In the genomic region with DNA sequence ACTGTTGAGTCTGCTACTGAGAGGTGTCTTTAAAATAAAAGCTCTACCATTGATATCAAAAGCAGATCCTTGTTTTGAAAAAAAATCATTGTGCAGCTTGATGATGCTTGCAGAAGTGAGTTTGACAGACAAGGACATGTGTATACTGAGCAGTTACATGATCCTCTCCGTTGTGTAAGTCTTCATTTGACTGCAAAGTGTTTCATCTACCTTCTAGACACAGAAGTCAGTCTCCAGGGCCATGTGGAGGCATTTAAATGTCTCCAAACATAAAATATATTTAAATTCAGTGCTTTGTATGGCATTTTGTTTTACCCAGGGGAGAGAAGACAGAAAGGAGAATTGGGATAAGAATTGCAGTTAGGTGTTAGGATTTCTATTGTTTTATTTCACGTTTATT, we compare ENCODE assay signal across 11 cellular contexts.
DNase-seq lines count a peak whose midpoint lies in the region; ATAC-seq, FAIRE-seq and TF ChIP-seq lines count a peak whose summit lies in the region.
"Had no signal": no experiment of that assay in that cellular context is flagged by ENCODE, and none has a peak within 500 bp of the region (broad histone marks: within the 10 kb centered on the region; RNA-seq: fewer than 3 reads in every experiment).

No MANE protein-coding gene starts in this region.

- DNase-seq in right lobe of liver = no peak
- DNase-seq in HepG2 (ENCODE audit: low spot score) = no peak
- DNase-seq in left ventricle myocardium superior = no peak
- DNase-seq in GM13977 (ENCODE audit: low spot score) = no peak
- DNase-seq in CD4-positive, alpha-beta T cell = no peak

- no peaks in the 10 kb centered on the region for H3K36me3 ChIP-seq in right lobe of liver
- no peaks in the 10 kb centered on the region for H3K36me3 ChIP-seq in HepG2 (replicated peaks in 1 of 2; ENCODE audit: control insufficient read depth in 1 of 2, insufficient read depth in 2 of 2, low read length in 2 of 2)
- peaks cover 15% of the 10 kb centered on the region for H3K36me3 ChIP-seq in rectal smooth muscle tissue (ENCODE audit: control insufficient read depth, insufficient read depth, low read length)

- ATAC-seq in right lobe of liver = no peak
- no peak for ATAC-seq in HepG2
- ATAC-seq in left ventricle myocardium superior = peak; percentile 11
- no peak for ATAC-seq in HG02759 (IDR thresholded peaks at IDR 0.05; ENCODE audit: unreplicated experiment)
- no peak for ATAC-seq in CD4-positive, alpha-beta T cell (ENCODE audit: poor library complexity)
- ATAC-seq in HG03439 (IDR thresholded peaks at IDR 0.05; ENCODE audit: unreplicated experiment) = no peak

- H3K27me3 ChIP-seq in right lobe of liver (no peaks in the 10 kb centered on the region), HepG2 (ENCODE audit: control insufficient read depth in 1 of 2, insufficient read depth in 2 of 2, low read length in 2 of 2) (peaks cover 0 to 18% of the 10 kb centered on the region in 2 experiments; a peak in 2 of 5 replicates), rectal smooth muscle tissue (ENCODE audit: control insufficient read depth, insufficient read depth, low read length) (no peaks in the 10 kb centered on the region)
- H3K27me3 ChIP-seq in CD4-positive, alpha-beta T cell (ENCODE audit: control insufficient read depth, insufficient read depth, low read length) = no peaks in the 10 kb centered on the region

- TF ChIP-seq CTCF in right lobe of liver (IDR thresholded peaks at IDR 0.05) = no peak
- TF ChIP-seq CTCF in HepG2 (CRISPR knock-in tag; IDR thresholded peaks at IDR 0.05) = no peak
- no peak for TF ChIP-seq CTCF in GM13977 (IDR thresholded peaks at IDR 0.05; ENCODE audit: extremely low read depth, insufficient read depth, missing control alignments)
- TF ChIP-seq CTCF in CD4-positive, alpha-beta T cell (IDR thresholded peaks at IDR 0.05) = no peak

- POLR2A ChIA-PET in HepG2 (lab: Yijun Ruan, JAX) = no interaction called here
- POLR2A ChIA-PET in CD4-positive, alpha-beta T cell (lab: Charles Lee) = no interaction called here

- H4K20me1 ChIP-seq in HepG2 (ENCODE audit: insufficient read depth, low read length) = no peaks in the 10 kb centered on the region

- H3K4me3 ChIP-seq in right lobe of liver = peak overlapping the region in 2 of 3 donors; percentile 3
- H3K4me3 ChIP-seq in HepG2 (replicated peaks in 1 of 3; ENCODE audit: insufficient read depth in 1 of 3, low read depth in 2 of 3, low read length in 3 of 3) = no peak overlapping the region
- H3K4me3 ChIP-seq in rectal smooth muscle tissue (ENCODE audit: low read length) = peak overlapping the region; percentile 40

- TF ChIP-seq POLR2A in right lobe of liver (IDR thresholded peaks at IDR 0.05) (no peak), HepG2 (IDR thresholded peaks at IDR 0.05; ENCODE audit: insufficient read depth in 1 of 2, low read depth in 2 of 2, low read length in 2 of 2) (no peak)

- H3K4me3 Mint-ChIP-seq in CD4-positive, alpha-beta T cell = no peak overlapping the region
- H3K4me3 Mint-ChIP-seq: memory B cell, type B pancreatic cell had no signal

- H3K27ac ChIP-seq in right lobe of liver (peak overlapping the region; percentile 32 to 38 (median 37)), HepG2 (ENCODE audit: extremely low read length, insufficient read depth, low read length) (no peak overlapping the region), rectal smooth muscle tissue (ENCODE audit: low read depth, low read length) (peak overlapping the region; percentile 94)
- no peak overlapping the region for H3K27ac ChIP-seq in CD4-positive, alpha-beta T cell (ENCODE audit: low read depth, low read length)
- H3K27ac ChIP-seq: parathyroid adenoma had no signal

- H3K9me3 ChIP-seq in right lobe of liver (no peaks in the 10 kb centered on the region), HepG2 (ENCODE audit: low read length) (no peaks in the 10 kb centered on the region)
- no peaks in the 10 kb centered on the region for H3K9me3 ChIP-seq in CD4-positive, alpha-beta T cell (ENCODE audit: control insufficient read depth, low read length)

- H3K9me3 Mint-ChIP-seq in CD4-positive, alpha-beta T cell = no peaks in the 10 kb centered on the region
- H3K9me3 Mint-ChIP-seq: memory B cell, type B pancreatic cell had no signal

- TF ChIP-seq RAD21 in HepG2 (CRISPR knock-in tag; IDR thresholded peaks at IDR 0.05) = no peak

- H3K4me1 Mint-ChIP-seq in CD4-positive, alpha-beta T cell (ENCODE audit: low read depth) = no peaks in the 10 kb centered on the region

- no peaks in the 10 kb centered on the region for H3K27me3 Mint-ChIP-seq in CD4-positive, alpha-beta T cell
- H3K27me3 Mint-ChIP-seq: type B pancreatic cell had no signal

- WGBS in right lobe of liver (ENCODE audit: insufficient coverage, low coverage, low lambda C conversion rate, missing lambda C conversion rate) = 45% methylated on average over 2 of the region's 2 CpGs
- WGBS in HepG2 (ENCODE audit: low lambda C conversion rate) = 4% methylated on average over 2 of the region's 2 CpGs

- no peaks in the 10 kb centered on the region for H3K79me2 ChIP-seq in HepG2 (ENCODE audit: insufficient read depth, low read length)
- H3K79me2 ChIP-seq: parathyroid adenoma had no signal

- H3K4me1 ChIP-seq in right lobe of liver = peaks cover 0 to 5% (median 0%) of the 10 kb centered on the region in 4 donors
- no peaks in the 10 kb centered on the region for H3K4me1 ChIP-seq in HepG2 (ENCODE audit: insufficient read depth, low read length)
- H3K4me1 ChIP-seq in rectal smooth muscle tissue (ENCODE audit: control insufficient read depth, insufficient read depth, low read length) = peaks cover 29% of the 10 kb centered on the region
- H3K4me1 ChIP-seq: parathyroid adenoma had no signal

- CTCF ChIA-PET in HepG2 (lab: Yijun Ruan, JAX; ENCODE audit: low intra/inter-chr PET ratio, low total read pairs) = no interaction called here
- CTCF ChIA-PET in CD4-positive, alpha-beta T cell (lab: Charles Lee) = no interaction called here

- in situ Hi-C loops in HepG2 (cut with HindIII; ENCODE audit: extremely low pct_ligation_motif_present, low pct_unique_long_range_greater_than_20kb) = no loop called here
- in situ Hi-C loops in GM13977 (cut with MboI; ENCODE audit: low pct_unique_long_range_greater_than_20kb, low sequenced_read_pairs, unreplicated experiment) = no loop called here

- BruUV-seq in HepG2 (replicated peaks; lab: Mats Ljungman, UMichigan) = no TSS peak

- H3K27ac Mint-ChIP-seq in CD4-positive, alpha-beta T cell = no peak overlapping the region
- H3K27ac Mint-ChIP-seq: memory B cell, type B pancreatic cell had no signal

- intact Hi-C loops in right lobe of liver (cut with DNase I) (no loop called here), HepG2 (cut with micrococcal nuclease; ENCODE audit: unreplicated experiment) (no loop called here), left ventricle myocardium superior (cut with micrococcal nuclease) (no loop called here)
- intact Hi-C loops in CD4-positive, alpha-beta T cell (cut with DNase I, micrococcal nuclease) = no loop called here

- no peak overlapping the region for H3K9ac ChIP-seq in HepG2 (ENCODE audit: insufficient read depth, low read depth, low read length)
- no peak overlapping the region for H3K9ac ChIP-seq in rectal smooth muscle tissue (ENCODE audit: low read length)
- H3K9ac ChIP-seq: parathyroid adenoma had no signal

- no peaks in the 10 kb centered on the region for H3K36me3 Mint-ChIP-seq in CD4-positive, alpha-beta T cell (ENCODE audit: low read depth)
- H3K36me3 Mint-ChIP-seq: memory B cell had no signal

- no peak for FAIRE-seq in HepG2 (lab: Jason Lieb, UNC)

- no peak overlapping the region for H2AFZ ChIP-seq in HepG2 (ENCODE audit: low read length)
- H2AFZ ChIP-seq: parathyroid adenoma had no signal

- no peak for TF ChIP-seq EP300 in HepG2 (IDR thresholded peaks at IDR 0.05; ENCODE audit: low read depth in 2 of 2, low read length in 2 of 2)
- TF ChIP-seq EP300 in HepG2 (CRISPR knock-in tag; IDR thresholded peaks at IDR 0.05; ENCODE audit: borderline replicate concordance) = no peak

- no peak overlapping the region for H3K4me2 ChIP-seq in HepG2 (ENCODE audit: low read depth, low read length)

TF ChIP-seq in HepG2, 621 proteins besides CTCF, POLR2A, EP300 and RAD21:
- TF ChIP-seq ZNF776 (CRISPR knock-in tag; IDR thresholded peaks at IDR 0.05) = no peak

Comparison
In these comparisons a context has a peak if more than half of its experiments do, and no peak if none do; other contexts are left out.
1. H3K27ac ChIP-seq: peak in right lobe of liver (3 of 3) and rectal smooth muscle tissue (single experiment); none in HepG2 (single experiment) and CD4-positive, alpha-beta T cell (single experiment).
2. H3K4me3 ChIP-seq: peak in right lobe of liver (2 of 3) and rectal smooth muscle tissue (single experiment); none in HepG2 (0 of 3).